27 cellular contexts compared by ENCODE assay signal in genomic region chr12:18907793-18908580, GRCh38.
DNase-seq lines count a peak whose midpoint lies in the region; ATAC-seq and TF ChIP-seq lines count a peak whose summit lies in the region.
"Had no signal": no experiment of that assay in that cellular context is flagged by ENCODE, and none has a peak within 500 bp of the region (broad histone marks: within the 10 kb centered on the region; RNA-seq: fewer than 3 reads in every experiment).

No MANE protein-coding gene starts in this region.

- TF ChIP-seq CTCF in heart left ventricle (IDR thresholded peaks at IDR 0.05) (no peak), neural cell (IDR thresholded peaks at IDR 0.05; ENCODE audit: poor library complexity, severe bottlenecking) (no peak)

- H3K9me3 ChIP-seq in heart left ventricle (peaks cover 0 to 13% (median 5%) of the 10 kb centered on the region in 12 donors), neural cell (ENCODE audit: low read length) (peaks cover 4% of the 10 kb centered on the region), subcutaneous abdominal adipose tissue (ENCODE audit: control insufficient read depth in 5 of 5, low read length in 5 of 5) (peaks cover 0 to 6% (median 0%) of the 10 kb centered on the region in 5 donors)
- H3K9me3 ChIP-seq: adrenal gland had no signal

- peak; percentile 40 for TF ChIP-seq RAD21 in neural cell (conservative IDR thresholded peaks at IDR 0.05)

- no peak overlapping the region for H3K4me2 ChIP-seq in neural cell (ENCODE audit: low read length)
- H3K4me2 ChIP-seq: KMS-11, PC-9 had no signal

- H3K79me2 ChIP-seq in neural cell (replicated peaks; ENCODE audit: insufficient read depth, low read length) = no peaks in the 10 kb centered on the region

- 74 to 87% (median 76%) methylated on average over 11 of the region's 11 CpGs for WGBS in heart left ventricle, 4 donors

- no peaks in the 10 kb centered on the region for H3K27me3 ChIP-seq in heart left ventricle
- no peaks in the 10 kb centered on the region for H3K27me3 ChIP-seq in neural cell (ENCODE audit: insufficient read depth, low read depth, low read length)
- no peaks in the 10 kb centered on the region for H3K27me3 ChIP-seq in subcutaneous abdominal adipose tissue (ENCODE audit: control insufficient read depth in 5 of 5, insufficient read depth in 4 of 5, low read length in 5 of 5)
- H3K27me3 ChIP-seq: adrenal gland, brain microvascular endothelial cell had no signal

- H3K9ac ChIP-seq in neural cell (ENCODE audit: low read length) (no peak overlapping the region), subcutaneous abdominal adipose tissue (ENCODE audit: low read length in 5 of 5) (no peak overlapping the region)
- H3K9ac ChIP-seq: KMS-11 had no signal

- H3K36me3 ChIP-seq in heart left ventricle = no peaks in the 10 kb centered on the region
- no peaks in the 10 kb centered on the region for H3K36me3 ChIP-seq in neural cell (ENCODE audit: insufficient read depth, low read length)
- no peaks in the 10 kb centered on the region for H3K36me3 ChIP-seq in subcutaneous abdominal adipose tissue (ENCODE audit: control insufficient read depth in 5 of 5, insufficient read depth in 5 of 5, low read length in 5 of 5)
- H3K36me3 ChIP-seq: adrenal gland, brain microvascular endothelial cell, WERI-Rb-1 had no signal

- H4K20me1 ChIP-seq in neural cell (ENCODE audit: insufficient read depth) = no peaks in the 10 kb centered on the region

- peak; percentile 76 to 91 (median 80) for ATAC-seq in heart left ventricle
- ATAC-seq in GM21367 (IDR thresholded peaks at IDR 0.05; ENCODE audit: unreplicated experiment) = no peak
- ATAC-seq: stimulated activated effector memory CD8-positive, alpha-beta T cell treated with anti-CD3 and anti-CD28 coated beads, Interleukin-12 subunit alpha, Interleukin-12 subunit beta, amount 100 ng/mL, for 72 hours had no signal

- intact Hi-C loops in heart left ventricle (cut with DNase I) = no loop called here

- DNase-seq in NCI-H146 (lab: John Stamatoyannopoulos, UW) (peak; percentile 22), NCI-H146 treated with DMSO at 0.1 percent for 48 hours (lab: John Stamatoyannopoulos, UW; ENCODE audit: unreplicated experiment) (no peak), heart left ventricle (peak in 1 of 5 donors; percentile 13), NAMALWA (ENCODE audit: low spot score) (no peak), activated gamma-delta T cell (lab: John Stamatoyannopoulos, UW) (no peak)
- DNase-seq: activated CD4-positive, alpha-beta T cell treated with anti-CD3 and anti-CD28 coated beads for 48 hours; activated naive CD4-positive, alpha-beta T cell; activated T-cell treated with anti-CD3 and anti-CD28 coated beads, Interleukin-2, amount 50 U/mL, for 48 hours; brain microvascular endothelial cell; HFFc6; naive B cell; NCI-H1436 treated with DMSO at 0.1 percent for 48 hours; NCI-H2171 treated with DMSO at 0.1 percent for 48 hours; NCI-H524; PC-9; SHP77; stimulated activated CD4-positive, alpha-beta T cell treated with anti-CD3 and anti-CD28 coated beads, Interleukin-12 subunit alpha, Interleukin-12 subunit beta, amount 100 ng/mL, for 4 hours; stimulated activated CD4-positive, alpha-beta T cell treated with anti-CD3 and anti-CD28 coated beads, Interleukin-4, amount 100 ng/mL, for 24 hours; T-helper 9 cell; WERI-Rb-1 had no signal

- peak overlapping the region in 10 of 12 donors; percentile 3 to 78 (median 50) for H3K27ac ChIP-seq in heart left ventricle
- H3K27ac ChIP-seq in neural cell (ENCODE audit: low read length) = peak overlapping the region; percentile 29
- H3K27ac ChIP-seq in subcutaneous abdominal adipose tissue (ENCODE audit: low read depth, low read length) = peak overlapping the region; percentile 38
- H3K27ac ChIP-seq: 22Rv1, brain microvascular endothelial cell, KMS-11, PC-9, WERI-Rb-1 had no signal

- H2AFZ ChIP-seq in neural cell (ENCODE audit: low read depth, low read length) = no peak overlapping the region
- H2AFZ ChIP-seq: PC-9 had no signal

- TF ChIP-seq POLR2A in heart left ventricle (IDR thresholded peaks at IDR 0.05) = no peak

- TF ChIP-seq EP300 in neural cell (conservative IDR thresholded peaks at IDR 0.05; ENCODE audit: poor library complexity, severe bottlenecking) = no peak

- no peaks in the 10 kb centered on the region for H3K9me2 ChIP-seq in neural cell (ENCODE audit: insufficient read depth, low read length)

- peaks cover 0 to 13% (median 0%) of the 10 kb centered on the region in 12 donors for H3K4me1 ChIP-seq in heart left ventricle
- peaks cover 0 to 5% (median 0%) of the 10 kb centered on the region in 5 donors for H3K4me1 ChIP-seq in subcutaneous abdominal adipose tissue (ENCODE audit: control insufficient read depth in 5 of 5, insufficient read depth in 5 of 5, low read length in 5 of 5)

- H3K4me3 ChIP-seq in heart left ventricle (no peak overlapping the region), neural cell (ENCODE audit: low read length) (peak overlapping the region; percentile 13), subcutaneous abdominal adipose tissue (ENCODE audit: low read depth in 1 of 5, low read length in 5 of 5) (no peak overlapping the region)
- H3K4me3 ChIP-seq: adrenal gland, PC-9 had no signal

- no peaks in the 10 kb centered on the region for H3F3A ChIP-seq in neural cell (ENCODE audit: insufficient read depth, low read length, poor library complexity, severe bottlenecking)

TF ChIP-seq in neural cell, 6 proteins besides CTCF, POLR2A, EP300 and RAD21:
- TF ChIP-seq REST (IDR thresholded peaks at IDR 0.05; ENCODE audit: borderline replicate concordance) = no peak
